In the genomic region with DNA sequence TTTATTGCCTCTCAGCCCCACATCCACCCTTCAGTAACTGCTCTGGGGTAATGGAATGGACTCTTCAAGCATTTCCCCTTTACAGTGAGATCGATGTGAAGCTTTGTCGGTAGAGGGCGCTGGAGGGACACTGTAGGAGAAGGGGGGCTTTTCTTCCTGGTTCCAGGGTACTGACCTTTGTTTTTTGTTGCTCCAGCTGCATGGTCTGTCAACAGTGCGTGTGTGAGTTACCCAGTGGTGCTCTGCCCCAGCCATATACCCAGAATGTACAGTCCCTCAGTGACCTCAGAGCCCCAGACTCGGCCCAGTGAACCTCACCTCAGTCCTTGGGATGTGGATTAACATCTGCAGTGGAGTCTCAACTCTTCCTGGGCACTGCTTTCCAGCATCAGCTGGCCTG, we compare ENCODE assay signal across 1 cellular context.
TF ChIP-seq lines count a peak whose summit lies in the region.

No MANE protein-coding gene starts in this region.

TF ChIP-seq in SK-N-SH treated with all-trans-retinoic acid at 6 μM for 48 hours, 23 proteins besides CTCF, POLR2A, EP300 and RAD21 (continued from another document):
- TF ChIP-seq CSRNP3 (CRISPR knock-in tag; IDR thresholded peaks at IDR 0.05), result no peak
- TF ChIP-seq TOX (CRISPR knock-in tag; IDR thresholded peaks at IDR 0.05; ENCODE audit: borderline replicate concordance), result no peak
- TF ChIP-seq ZC3H10 (CRISPR knock-in tag; IDR thresholded peaks at IDR 0.05), result no peak
